Comparison of ENCODE assay signal across 15 cellular contexts in the genomic region with DNA sequence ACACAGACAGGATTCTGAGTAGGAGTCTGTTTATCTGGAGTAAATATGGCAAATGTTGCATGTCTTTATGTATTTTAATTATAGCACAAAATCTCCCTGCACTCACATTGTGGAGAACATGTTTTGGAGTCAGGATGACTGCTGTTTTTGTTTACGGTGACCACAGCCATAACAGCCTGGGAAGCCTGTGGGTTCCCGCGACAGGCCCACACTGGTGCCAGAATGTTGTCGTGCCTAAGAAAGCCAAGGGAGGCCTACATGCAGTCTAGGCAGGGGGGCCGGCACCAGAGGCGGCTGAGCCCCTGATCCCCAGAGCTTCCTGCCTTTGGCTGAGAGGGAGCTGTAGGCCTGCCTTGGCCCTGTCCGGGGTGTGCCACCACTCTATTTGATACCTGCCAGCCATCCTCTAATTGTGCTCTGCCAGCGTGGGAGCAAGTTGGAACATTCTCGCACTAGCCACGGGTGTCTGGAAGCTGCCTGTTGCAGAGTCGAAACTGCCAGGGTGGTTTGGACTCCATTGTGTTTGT. TPM values are rescaled to one million over a fixed set of nuclear protein-coding genes. Genes with fewer than 3 reads are reported as not detected.
DNase-seq lines count a peak whose midpoint lies in the region; TF ChIP-seq lines count a peak whose summit lies in the region.
"Had no signal": no experiment of that assay in that cellular context is flagged by ENCODE, and none has a peak within 500 bp of the region (broad histone marks: within the 10 kb centered on the region; RNA-seq: fewer than 3 reads in every experiment).

No MANE protein-coding gene starts in this region.

- DNase-seq in SK-MEL-5 (ENCODE audit: low read depth, low spot score) (peak; percentile 30), endodermal cell (peak; percentile 61), osteoblast (ENCODE audit: insufficient read length, low spot score, missing footprints) (peak; percentile 50), tibial artery (no peak), mucosa of gallbladder (ENCODE audit: low spot score) (no peak), H7 (no peak), HK-2 (ENCODE audit: unreplicated experiment) (no peak)
- DNase-seq: BE2C; CD8-positive, alpha-beta memory T cell; MG63; NCI-H1092 treated with DMSO at 0.1 percent for 48 hours; NCI-H1694; NCI-H345; NK-92 treated with Interleukin-12 subunit alpha and Interleukin-12 subunit beta, amount 100 ng/mL, for 24 hours had no signal

- H3K9me3 Mint-ChIP-seq in endodermal cell: peaks cover 9% of the 10 kb centered on the region

- H3K4me3 Mint-ChIP-seq in endodermal cell: no peak overlapping the region
- H3K4me3 Mint-ChIP-seq: CD8-positive, alpha-beta memory T cell had no signal

- H3K9me3 ChIP-seq in BLaER1 (peaks cover 9% of the 10 kb centered on the region), endodermal cell (ENCODE audit: control insufficient read depth, low read length) (peaks cover 10% of the 10 kb centered on the region), osteoblast (ENCODE audit: low read depth, low read length) (no peaks in the 10 kb centered on the region), tibial artery (peaks cover 0 to under 1% (median 0%) of the 10 kb centered on the region in 3 donors)
- H3K9me3 ChIP-seq: BE2C, MG63 had no signal

- WGBS in endodermal cell (ENCODE audit: insufficient coverage in 1 of 2, insufficient read length in 1 of 2), 2 experiments: 91 to 95% methylated on average over 8 to 11 of the region's 11 CpGs

- no peaks in the 10 kb centered on the region for H3K27me3 ChIP-seq in BLaER1
- no peaks in the 10 kb centered on the region for H3K27me3 ChIP-seq in endodermal cell (ENCODE audit: control insufficient read depth, insufficient read depth, low read length, poor library complexity, severe bottlenecking)
- no peaks in the 10 kb centered on the region for H3K27me3 ChIP-seq in osteoblast (ENCODE audit: insufficient read depth, low read length)
- no peaks in the 10 kb centered on the region for H3K27me3 ChIP-seq in tibial artery
- H3K27me3 ChIP-seq in H7 (ENCODE audit: control insufficient read depth, insufficient read depth, low read length): no peaks in the 10 kb centered on the region
- H3K27me3 ChIP-seq: BE2C, MG63 had no signal

- H3K9ac ChIP-seq in BLaER1: no peak overlapping the region
- no peak overlapping the region for H3K9ac ChIP-seq in endodermal cell (ENCODE audit: extremely low read depth, low read length, poor library complexity, severe bottlenecking)

- H3K36me3 ChIP-seq in BLaER1: peaks cover 96% of the 10 kb centered on the region
- H3K36me3 ChIP-seq in endodermal cell (ENCODE audit: control insufficient read depth, insufficient read depth, low read length): peaks cover 53% of the 10 kb centered on the region
- no peaks in the 10 kb centered on the region for H3K36me3 ChIP-seq in osteoblast (ENCODE audit: insufficient read depth, low read length)
- peaks cover 76 to 85% (median 77%) of the 10 kb centered on the region in 3 donors for H3K36me3 ChIP-seq in tibial artery
- H3K36me3 ChIP-seq in H7 (replicated peaks; ENCODE audit: control insufficient read depth, insufficient read depth, low read length): peaks cover 1% of the 10 kb centered on the region; the same call in 1 of the 2 replicates
- H3K36me3 ChIP-seq: BE2C, MG63 had no signal

- intact Hi-C loops in tibial artery (cut with DNase I; ENCODE audit: low total_unique reads): no loop called here

- no peak overlapping the region for H3K27ac Mint-ChIP-seq in endodermal cell
- H3K27ac Mint-ChIP-seq: CD8-positive, alpha-beta memory T cell had no signal

- H3K36me3 Mint-ChIP-seq in endodermal cell (ENCODE audit: low read depth): peaks cover 13% of the 10 kb centered on the region

- no peak overlapping the region for H3K27ac ChIP-seq in BLaER1
- H3K27ac ChIP-seq in endodermal cell (ENCODE audit: low read depth, low read length): no peak overlapping the region
- H3K27ac ChIP-seq in osteoblast (ENCODE audit: low read depth, low read length): no peak overlapping the region
- no peak overlapping the region for H3K27ac ChIP-seq in tibial artery

- no peaks in the 10 kb centered on the region for H3K27me3 Mint-ChIP-seq in endodermal cell (ENCODE audit: insufficient read depth)
- H3K27me3 Mint-ChIP-seq: CD8-positive, alpha-beta memory T cell had no signal

- H3K4me1 Mint-ChIP-seq in endodermal cell: peaks cover 9% of the 10 kb centered on the region

- H3K4me1 ChIP-seq in BLaER1: peaks cover 86% of the 10 kb centered on the region
- peaks cover 5% of the 10 kb centered on the region for H3K4me1 ChIP-seq in endodermal cell (ENCODE audit: control insufficient read depth, insufficient read depth, low read length)
- no peaks in the 10 kb centered on the region for H3K4me1 ChIP-seq in osteoblast (ENCODE audit: insufficient read depth, low read length)
- H3K4me1 ChIP-seq in tibial artery: no peaks in the 10 kb centered on the region
- H3K4me1 ChIP-seq: BE2C had no signal

- no peaks in the 10 kb centered on the region for H3K79me2 ChIP-seq in osteoblast (ENCODE audit: insufficient read depth, low read length)

- H3K4me3 ChIP-seq in BLaER1 (no peak overlapping the region), endodermal cell (ENCODE audit: low read length) (no peak overlapping the region), osteoblast (ENCODE audit: insufficient read depth, low read length) (no peak overlapping the region), tibial artery (no peak overlapping the region), H7 (ENCODE audit: insufficient read depth, low read depth, low read length) (no peak overlapping the region)
- H3K4me3 ChIP-seq: MG63 had no signal

- H2AFZ ChIP-seq in osteoblast (ENCODE audit: low read length): no peak overlapping the region

- TF ChIP-seq CTCF in endodermal cell (conservative IDR thresholded peaks at IDR 0.05) (no peak), osteoblast (IDR thresholded peaks at IDR 0.05; ENCODE audit: extremely low read depth, low read depth, low read length) (no peak), tibial artery (IDR thresholded peaks at IDR 0.05) (no peak)

- peak overlapping the region; percentile 61 for H3K4me2 ChIP-seq in BLaER1
- no peak overlapping the region for H3K4me2 ChIP-seq in osteoblast (ENCODE audit: insufficient read depth, low read length)

- in situ Hi-C loops in SK-MEL-5 (cut with HindIII; ENCODE audit: low pct_unique_long_range_greater_than_20kb, low sequenced_read_pairs): no loop called here

- peaks cover 93% of the 10 kb centered on the region for H4K20me1 ChIP-seq in BLaER1
- H4K20me1 ChIP-seq in osteoblast (ENCODE audit: insufficient read depth, low read length): no peaks in the 10 kb centered on the region

RNA-seq across cellular contexts. Expression of gene TBC1D7, which starts 46.6 kb away (rescaled TPM):
- total RNA-seq in SK-MEL-5 (2014; rRNA removed; shearing (Covaris generic)): 1,012 and 1,069 TPM in 2 replicates
- 579 and 677 TPM in 2 replicates for polyA plus RNA-seq in SK-MEL-5 (2015; cell fraction: cytosol; rRNA removed)
- 1,086 and 1,093 TPM in 2 replicates for polyA plus RNA-seq in SK-MEL-5 (2015; cell fraction: nucleus; rRNA removed)
- 10 to 100 TPM; 37.7 to 59.0 TPM for total RNA-seq in endodermal cell
- 46.2 TPM for polyA plus RNA-seq in endodermal cell (2013, experiment 1 of 2)
- polyA plus RNA-seq in endodermal cell (2013, experiment 2 of 2): 46.3 TPM
- total RNA-seq in osteoblast: 18.8 and 25.3 TPM in 2 replicates
- total RNA-seq in mucosa of gallbladder: 14.6 TPM
- 35.2 and 42.1 TPM in 2 replicates for total RNA-seq in H7 (2014; rRNA removed; shearing (Covaris generic))

Comparison
In these comparisons a context has a peak if more than half of its experiments do, and no peak if none do; other contexts are left out.
1. DNase-seq: peak in SK-MEL-5 (single experiment), endodermal cell (single experiment) and osteoblast (single experiment); none in tibial artery (0 of 2), mucosa of gallbladder (single experiment), H7 (single experiment) and HK-2 (single experiment).
2. RNA of gene TBC1D7, which starts 46.6 kb away (total RNA-seq): 1,012 to 1,069 TPM in SK-MEL-5; 37.7 to 59.0 TPM in endodermal cell, 35.2 to 42.1 TPM in H7, 18.8 to 25.3 TPM in osteoblast and 14.6 TPM in mucosa of gallbladder (single experiment); every median in the first group is over 10 times any median in the second.